In the genomic region with DNA sequence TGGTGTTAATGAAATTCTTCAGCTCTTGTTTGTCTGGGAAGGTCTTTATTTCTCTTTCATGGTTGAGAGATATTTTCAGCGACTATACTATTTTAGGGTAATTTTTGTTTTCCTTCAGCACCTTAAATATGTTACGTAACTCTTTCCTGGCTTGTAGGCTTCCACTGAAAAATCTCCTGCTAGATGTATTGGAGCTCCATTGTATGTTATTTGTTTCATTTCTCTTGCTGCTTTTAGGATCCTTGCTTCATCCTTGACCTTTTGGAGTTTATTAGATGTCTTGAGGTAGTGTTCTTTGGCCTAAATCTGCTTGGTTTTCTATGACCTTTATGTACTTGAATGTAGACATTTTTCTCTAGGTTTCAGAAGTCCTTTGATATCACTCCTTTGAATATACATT, we compare ENCODE assay signal across 25 cellular contexts.
"Had no signal": no experiment of that assay in that cellular context is flagged by ENCODE, and none has a peak within 500 bp of the region (broad histone marks: within the 10 kb centered on the region; RNA-seq: fewer than 3 reads in every experiment).

No MANE protein-coding gene starts in this region.

- H3K4me1 ChIP-seq: stomach, suprapubic skin, testis, thyroid gland, tibial artery, tibial nerve, transverse colon, upper lobe of left lung, upper lobe of right lung, uterus had no signal

- H3K36me3 ChIP-seq: stomach, suprapubic skin, thoracic aorta, thyroid gland, tibial artery, tibial nerve, transverse colon, upper lobe of left lung, upper lobe of right lung, uterus had no signal

- H3K27ac ChIP-seq: stomach, suprapubic skin, testis, thoracic aorta, thyroid gland, tibial artery, tibial nerve, transverse colon, upper lobe of left lung, upper lobe of right lung, uterus had no signal

- H3K4me3 ChIP-seq: stomach, suprapubic skin, testis, thoracic aorta, thyroid gland, tibial artery, tibial nerve, transverse colon, upper lobe of left lung, upper lobe of right lung, uterus had no signal

- ATAC-seq: stimulated activated effector memory CD8-positive, alpha-beta T cell treated with anti-CD3 and anti-CD28 coated beads, Interleukin-12 subunit alpha, Interleukin-12 subunit beta, amount 100 ng/mL, for 72 hours; stimulated activated memory B cell treated with anti-CD40 and anti-IgM and Interleukin-4, amounts not matched to agents 10 μg/mL and 1 μg/mL and 100 μg/mL, for 72 hours; stimulated activated naive B cell treated with anti-CD40 and anti-IgM and Interleukin-4, amounts not matched to agents 10 μg/mL and 1 μg/mL and 100 μg/mL, for 72 hours; stimulated activated naive CD8-positive, alpha-beta T cell treated with anti-CD3 and anti-CD28 coated beads, Interleukin-15, amount 100 ng/mL, for 72 hours; stimulated activated naive CD8-positive, alpha-beta T cell treated with anti-CD3 and anti-CD28 coated beads, Interleukin-15, Interleukin-2, amounts not matched to agents 100 U/mL and 50 U/mL, for 24 hours; upper lobe of right lung had no signal

- DNase-seq: stimulated activated CD4-positive, alpha-beta T cell treated with anti-CD3 and anti-CD28 coated beads, Interleukin-2, amount 100 ng/mL, for 48 hours; stimulated activated CD4-positive, alpha-beta T cell treated with anti-CD3 and anti-CD28 coated beads, Interleukin-4, amount 100 ng/mL, for 1 hour; stimulated activated CD4-positive, alpha-beta T cell treated with anti-CD3 and anti-CD28 coated beads, Interleukin-4, amount 100 ng/mL, for 24 hours; stimulated activated CD4-positive, alpha-beta T cell treated with anti-CD3 and anti-CD28 coated beads, Interleukin-4, amount 100 ng/mL, for 4 hours; stimulated activated CD8-positive, alpha-beta memory T cell treated with anti-CD3 and anti-CD28 coated beads, Interleukin-4, amount 100 ng/mL, for 48 hours; stimulated activated naive B cell treated with anti-CD40 and anti-IgM and Interleukin-4, amounts not matched to agents 10 μg/mL and 1 μg/mL and 100 μg/mL, for 72 hours; stimulated activated naive CD4-positive, alpha-beta T cell; stimulated activated naive CD4-positive, alpha-beta T cell treated with Interleukin-2 at 50 U/mL for 16 hours; stimulated activated naive CD8-positive, alpha-beta T cell treated with anti-CD3 and anti-CD28 coated beads, Interleukin-15, amount 100 ng/mL, for 72 hours; stimulated activated naive CD8-positive, alpha-beta T cell treated with anti-CD3 and anti-CD28 coated beads, Interleukin-15, Interleukin-2, amounts not matched to agents 100 U/mL and 50 U/mL, for 24 hours; stomach; substantia nigra; testis; thyroid gland; tibial artery; transverse colon; trophoblast cell; upper lobe of left lung; upper lobe of right lung; uterus had no signal

- H3K9me3 ChIP-seq: suprapubic skin, testis, thoracic aorta, thyroid gland, tibial artery, tibial nerve, transverse colon, upper lobe of right lung, uterus had no signal

- H3K27me3 ChIP-seq: stomach, suprapubic skin, testis, thyroid gland, tibial artery, tibial nerve, transverse colon, upper lobe of left lung, upper lobe of right lung, uterus had no signal
